Comparison of ENCODE assay signal across 23 cellular contexts in the genomic region with DNA sequence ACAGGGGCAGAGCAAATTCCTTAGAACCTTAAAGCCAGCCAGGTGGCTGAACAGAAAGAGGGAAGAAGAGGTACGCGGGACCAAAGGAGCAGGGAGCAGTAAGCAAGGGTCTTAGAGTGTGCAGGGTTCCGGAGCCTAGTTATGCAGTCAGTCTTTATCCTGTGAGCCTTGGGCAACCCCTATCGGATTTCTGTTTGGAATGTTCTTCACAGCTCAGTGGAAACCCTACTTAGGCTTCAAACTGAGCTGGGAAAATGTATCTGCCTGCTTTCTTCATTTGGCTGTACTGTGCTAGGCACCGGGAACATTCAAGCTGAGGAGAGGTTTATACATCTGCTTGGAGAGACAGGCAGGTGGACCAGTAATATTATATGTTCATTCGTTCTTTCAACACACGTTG. TPM values are rescaled to one million over a fixed set of nuclear protein-coding genes. Genes with fewer than 3 reads are reported as not detected.
DNase-seq lines count a peak whose midpoint lies in the region; FAIRE-seq and TF ChIP-seq lines count a peak whose summit lies in the region.
"Had no signal": no experiment of that assay in that cellular context is flagged by ENCODE, and none has a peak within 500 bp of the region (broad histone marks: within the 10 kb centered on the region; RNA-seq: fewer than 3 reads in every experiment).

No MANE protein-coding gene starts in this region.

- in situ Hi-C loops in GM13976 (cut with MboI; ENCODE audit: low sequenced_read_pairs, unreplicated experiment) = no loop called here

- H3K4me1 Mint-ChIP-seq in MCF 10A (ENCODE audit: insufficient read depth, unreplicated experiment) = no peaks in the 10 kb centered on the region
- H3K4me1 Mint-ChIP-seq in activated naive CD8-positive, alpha-beta T cell treated with anti-CD3 and anti-CD28 coated beads for 36 hours = peaks cover 44% of the 10 kb centered on the region

- no peaks in the 10 kb centered on the region for H3K36me3 ChIP-seq in breast epithelium

- intact Hi-C loops in MCF 10A (cut with micrococcal nuclease) (no loop called here), breast epithelium (cut with DNase I; ENCODE audit: low total_unique reads) (no loop called here)

- DNase-seq in MCF 10A (ENCODE audit: unreplicated experiment) (no peak), breast epithelium (ENCODE audit: low spot score in 2 of 2) (no peak), myocyte (ENCODE audit: low read depth) (peak; percentile 22), HEK293T (ENCODE audit: extremely low spot score) (no peak), urothelium cell line (ENCODE audit: low spot score) (no peak), GM13976 (ENCODE audit: low spot score) (no peak)
- DNase-seq in activated naive CD8-positive, alpha-beta T cell treated with anti-CD3 and anti-CD28 coated beads for 36 hours = no peak
- DNase-seq: activated CD4-positive, alpha-beta memory T cell treated with anti-CD3 and anti-CD28 coated beads, Interleukin-2, amount 10 ng/mL, durations not matched to agents 7 days and 5 days; colonic mucosa; COR-L47; foreskin keratinocyte; KG1; left lung; mucosa of descending colon; NCI-H1048; NCI-H2029; NCI-H510A; stimulated activated CD4-positive, alpha-beta T cell treated with anti-CD3 and anti-CD28 coated beads, Interleukin-2, amount 100 ng/mL, for 24 hours had no signal

- no peak overlapping the region for H3K4me3 Mint-ChIP-seq in MCF 10A (ENCODE audit: unreplicated experiment)
- H3K4me3 Mint-ChIP-seq in activated naive CD8-positive, alpha-beta T cell treated with anti-CD3 and anti-CD28 coated beads for 36 hours = no peak overlapping the region
- H3K4me3 Mint-ChIP-seq: activated CD4-positive, alpha-beta memory T cell treated with anti-CD3 and anti-CD28 coated beads, Interleukin-2, amount 10 ng/mL, durations not matched to agents 7 days and 5 days had no signal

- no peak for TF ChIP-seq POLR2A in breast epithelium (IDR thresholded peaks at IDR 0.05)

- no peak overlapping the region for H3K27ac ChIP-seq in breast epithelium
- H3K27ac ChIP-seq: colonic mucosa, foreskin keratinocyte, HL-60, left lung, parathyroid adenoma had no signal

- H3K4me3 ChIP-seq in breast epithelium = no peak overlapping the region
- H3K4me3 ChIP-seq: colonic mucosa, left lung, mucosa of descending colon had no signal

- H3K27me3 Mint-ChIP-seq in MCF 10A (ENCODE audit: insufficient read depth, unreplicated experiment) = no peaks in the 10 kb centered on the region
- H3K27me3 Mint-ChIP-seq in activated naive CD8-positive, alpha-beta T cell treated with anti-CD3 and anti-CD28 coated beads for 36 hours = no peaks in the 10 kb centered on the region
- H3K27me3 Mint-ChIP-seq: activated CD4-positive, alpha-beta memory T cell treated with anti-CD3 and anti-CD28 coated beads, Interleukin-2, amount 10 ng/mL, durations not matched to agents 7 days and 5 days had no signal

- CTCF ChIA-PET in MCF 10A (lab: Yijun Ruan, JAX) (interaction anchor here (3.9 to 15.5 kb wide), 2 partner anchors 8 to 23 kb away, joined by 21 to 359 read pairs; no protein-coding TSS in a partner anchor), HEK293T (lab: Yijun Ruan, JAX) (no interaction called here)

- peak overlapping the region; percentile 20 for H3K27ac Mint-ChIP-seq in MCF 10A (ENCODE audit: low read depth, unreplicated experiment)
- peak overlapping the region; percentile 49 for H3K27ac Mint-ChIP-seq in activated naive CD8-positive, alpha-beta T cell treated with anti-CD3 and anti-CD28 coated beads for 36 hours
- H3K27ac Mint-ChIP-seq: activated T-helper 2 cell treated with anti-CD3 and anti-CD28 coated beads, Interferon-gamma antibody, Interleukin-2, Interleukin-4, amounts not matched to agents 10 μg/mL and 5 μg/mL and 100 μg/mL, durations not matched to agents 14 hours and 24 hours and 36 hours had no signal

- peaks cover 64% of the 10 kb centered on the region for H3K36me3 Mint-ChIP-seq in MCF 10A (ENCODE audit: insufficient read depth, unreplicated experiment)
- peaks cover 38% of the 10 kb centered on the region for H3K36me3 Mint-ChIP-seq in activated naive CD8-positive, alpha-beta T cell treated with anti-CD3 and anti-CD28 coated beads for 36 hours

- no peaks in the 10 kb centered on the region for H3K4me1 ChIP-seq in breast epithelium
- H3K4me1 ChIP-seq: colonic mucosa had no signal

- BruUV-seq in MCF 10A (replicated peaks; lab: Mats Ljungman, UMichigan) = no TSS peak

- no peak for FAIRE-seq in urothelium cell line (lab: Jason Lieb, UNC)
- FAIRE-seq: astrocyte, H54 had no signal

- no peaks in the 10 kb centered on the region for H3K27me3 ChIP-seq in breast epithelium
- H3K27me3 ChIP-seq: colonic mucosa, foreskin keratinocyte, left lung had no signal

- TF ChIP-seq CTCF in MCF 10A (IDR thresholded peaks at IDR 0.05; ENCODE audit: unreplicated experiment) (no peak), breast epithelium (IDR thresholded peaks at IDR 0.05) (no peak), GM13976 (IDR thresholded peaks at IDR 0.05; ENCODE audit: borderline replicate concordance, control extremely low read depth, extremely low read depth, insufficient read depth, missing control alignments) (no peak)

- POLR2A ChIA-PET in MCF 10A (lab: Yijun Ruan, JAX) (interaction anchor here (0.8 kb wide), 1 partner anchor 22 kb away, joined by 4 read pairs; no protein-coding TSS in a partner anchor), HEK293T (lab: Yijun Ruan, JAX) (no interaction called here)

- H3K9me3 ChIP-seq in breast epithelium = no peaks in the 10 kb centered on the region
- H3K9me3 ChIP-seq: colonic mucosa, left lung, mucosa of descending colon had no signal

- H3K9me3 Mint-ChIP-seq in MCF 10A (ENCODE audit: unreplicated experiment) = no peaks in the 10 kb centered on the region
- no peaks in the 10 kb centered on the region for H3K9me3 Mint-ChIP-seq in activated naive CD8-positive, alpha-beta T cell treated with anti-CD3 and anti-CD28 coated beads for 36 hours
- H3K9me3 Mint-ChIP-seq: activated CD4-positive, alpha-beta memory T cell treated with anti-CD3 and anti-CD28 coated beads, Interleukin-2, amount 10 ng/mL, durations not matched to agents 7 days and 5 days; activated T-helper 2 cell treated with anti-CD3 and anti-CD28 coated beads, Interferon-gamma antibody, Interleukin-2, Interleukin-4, amounts not matched to agents 10 μg/mL and 5 μg/mL and 100 μg/mL, durations not matched to agents 14 hours and 24 hours and 36 hours had no signal

TF ChIP-seq in HEK293T, 16 proteins besides CTCF, POLR2A, EP300 and RAD21:
- TF ChIP-seq CTBP1 (IDR thresholded peaks at IDR 0.05; ENCODE audit: borderline replicate concordance) = no peak
- TF ChIP-seq SUZ12 (IDR thresholded peaks at IDR 0.05) = no peak
- no peak for TF ChIP-seq LEF1 (IDR thresholded peaks at IDR 0.05; ENCODE audit: borderline replicate concordance)
- TF ChIP-seq ELF4 (IDR thresholded peaks at IDR 0.05) = no peak
- TF ChIP-seq ARNT (IDR thresholded peaks at IDR 0.05) = no peak
- no peak for TF ChIP-seq FOXA1 (IDR thresholded peaks at IDR 0.05)
- TF ChIP-seq NFRKB (IDR thresholded peaks at IDR 0.05) = no peak
- no peak for TF ChIP-seq FOXK2 (IDR thresholded peaks at IDR 0.05)
- TF ChIP-seq, protein P1, sequence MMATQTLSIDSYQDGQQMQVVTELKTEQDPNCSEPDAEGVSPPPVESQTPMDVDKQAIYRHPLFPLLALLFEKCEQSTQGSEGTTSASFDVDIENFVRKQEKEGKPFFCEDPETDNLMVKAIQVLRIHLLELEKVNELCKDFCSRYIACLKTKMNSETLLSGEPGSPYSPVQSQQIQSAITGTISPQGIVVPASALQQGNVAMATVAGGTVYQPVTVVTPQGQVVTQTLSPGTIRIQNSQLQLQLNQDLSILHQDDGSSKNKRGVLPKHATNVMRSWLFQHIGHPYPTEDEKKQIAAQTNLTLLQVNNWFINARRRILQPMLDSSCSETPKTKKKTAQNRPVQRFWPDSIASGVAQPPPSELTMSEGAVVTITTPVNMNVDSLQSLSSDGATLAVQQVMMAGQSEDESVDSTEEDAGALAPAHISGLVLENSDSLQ (IDR thresholded peaks at IDR 0.05) = no peak
- TF ChIP-seq L3MBTL2 (conservative IDR thresholded peaks at IDR 0.05) = no peak
- no peak for TF ChIP-seq SP1 (IDR thresholded peaks at IDR 0.05)
- no peak for TF ChIP-seq TARDBP (IDR thresholded peaks at IDR 0.05)
- TF ChIP-seq HDGF (IDR thresholded peaks at IDR 0.05; ENCODE audit: borderline replicate concordance) = no peak
- TF ChIP-seq BHLHE40 (IDR thresholded peaks at IDR 0.05; ENCODE audit: borderline replicate concordance) = no peak
- TF ChIP-seq FOXM1 (IDR thresholded peaks at IDR 0.05; ENCODE audit: borderline replicate concordance) = no peak

RNA-seq across cellular contexts. Expression of a gene that starts 37.1 kb away (rescaled TPM):
- total RNA-seq in MCF 10A (2022) = 62.7 and 66.0 TPM in 2 replicates
- total RNA-seq in breast epithelium = 10 to 100 TPM; 60.9 to 74.7 (median 69.8) TPM
- 100 to 1,000 TPM; 130 to 132 TPM for total RNA-seq in activated naive CD8-positive, alpha-beta T cell treated with anti-CD3 and anti-CD28 coated beads for 36 hours
- total RNA-seq in myocyte = 112 and 118 TPM in 2 replicates
- polyA plus RNA-seq in myocyte (2012) = 71.4 TPM
